2 cellular contexts compared by ENCODE assay signal in the genomic region with DNA sequence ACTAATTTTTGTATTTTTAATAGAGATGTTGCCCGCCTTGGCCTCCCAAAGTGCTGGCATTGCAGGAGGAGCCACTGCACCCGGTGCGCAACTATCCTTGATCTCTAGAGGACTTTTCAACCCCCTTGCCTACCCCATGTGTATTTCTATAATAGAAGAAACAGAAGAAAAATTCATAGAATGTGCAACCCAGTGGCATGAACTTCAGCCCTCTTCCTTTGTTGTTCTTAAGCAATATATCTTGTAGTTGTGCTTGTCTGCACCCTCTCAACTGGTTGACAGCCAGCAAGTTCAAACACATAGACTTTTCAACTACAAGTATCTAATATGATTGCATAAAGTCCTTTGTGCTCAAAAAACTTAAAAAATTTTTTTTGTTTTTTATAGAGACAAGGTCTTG.
TF ChIP-seq lines count a peak whose summit lies in the region.

No MANE protein-coding gene starts in this region.

TF ChIP-seq in HepG2, 621 proteins besides CTCF, POLR2A, EP300 and RAD21 (continues in another document):
- TF ChIP-seq RARA (CRISPR knock-in tag; IDR thresholded peaks at IDR 0.05) (peak; percentile 64), BORCS8-MEF2B (CRISPR knock-in tag; IDR thresholded peaks at IDR 0.05) (no peak), SOX13 (IDR thresholded peaks at IDR 0.05) (no peak; the same call in 1 of the 2 replicates), SOX13 (CRISPR knock-in tag; conservative IDR thresholded peaks at IDR 0.05 in 1 of 2, IDR thresholded peaks at IDR 0.05 in 1 of 2) (peak in 1 of 2 experiments; percentile 83; a peak in 2 of 4 replicates), SAP130 (CRISPR knock-in tag; IDR thresholded peaks at IDR 0.05; ENCODE audit: low read depth) (0 out of 2 replicates have a peak, but pooled peaks have one; percentile 16), SOX6 (IDR thresholded peaks at IDR 0.05) (no peak), SOX6 (CRISPR knock-in tag; IDR thresholded peaks at IDR 0.05) (0 out of 2 replicates have a peak, but pooled peaks have one; percentile 15), TCF7 (IDR thresholded peaks at IDR 0.05; ENCODE audit: low read depth) (0 out of 2 replicates have a peak, but pooled peaks have one; percentile 34), KDM5B (CRISPR knock-in tag; IDR thresholded peaks at IDR 0.05; ENCODE audit: borderline replicate concordance) (peak; percentile 45; the same call in 1 of the 2 replicates), CBX5 (CRISPR knock-in tag; IDR thresholded peaks at IDR 0.05; ENCODE audit: borderline replicate concordance) (no peak), E2F1 (CRISPR knock-in tag; IDR thresholded peaks at IDR 0.05) (0 out of 2 replicates have a peak, but pooled peaks have one; percentile 20), CEBPG (CRISPR knock-in tag; IDR thresholded peaks at IDR 0.05) (peak; percentile 80), ASH2L (IDR thresholded peaks at IDR 0.05; ENCODE audit: insufficient read length, low read depth, low read length) (peak; percentile 44), TBL1XR1 (IDR thresholded peaks at IDR 0.05; ENCODE audit: borderline replicate concordance, low read length, partially characterized antibody) (peak; percentile 37), ZNF501 (CRISPR knock-in tag; IDR thresholded peaks at IDR 0.05) (0 out of 2 replicates have a peak, but pooled peaks have one; percentile 1), BCL6 (CRISPR knock-in tag; IDR thresholded peaks at IDR 0.05) (peak; percentile 88), NCOA2 (CRISPR knock-in tag; IDR thresholded peaks at IDR 0.05) (peak; percentile 18; the same call in 1 of the 2 replicates), SP5 (CRISPR knock-in tag; IDR thresholded peaks at IDR 0.05; ENCODE audit: borderline replicate concordance, low read depth) (no peak), ZNF710 (CRISPR knock-in tag; IDR thresholded peaks at IDR 0.05; ENCODE audit: borderline replicate concordance) (peak; percentile 49; the same call in 1 of the 2 replicates), DPF2 (CRISPR knock-in tag; IDR thresholded peaks at IDR 0.05; ENCODE audit: borderline replicate concordance, low read depth) (0 out of 2 replicates have a peak, but pooled peaks have one; percentile 44), SOX5 (CRISPR knock-in tag; IDR thresholded peaks at IDR 0.05; ENCODE audit: borderline replicate concordance) (peak; percentile 31; the same call in 1 of the 2 replicates), ELF4 (CRISPR knock-in tag; IDR thresholded peaks at IDR 0.05; ENCODE audit: borderline replicate concordance) (0 out of 2 replicates have a peak, but pooled peaks have one; percentile 7), ZNF124 (CRISPR knock-in tag; IDR thresholded peaks at IDR 0.05) (0 out of 2 replicates have a peak, but pooled peaks have one; percentile 4), ZNF703 (CRISPR knock-in tag; IDR thresholded peaks at IDR 0.05; ENCODE audit: borderline replicate concordance) (no peak)
- TF ChIP-seq, protein P1, sequence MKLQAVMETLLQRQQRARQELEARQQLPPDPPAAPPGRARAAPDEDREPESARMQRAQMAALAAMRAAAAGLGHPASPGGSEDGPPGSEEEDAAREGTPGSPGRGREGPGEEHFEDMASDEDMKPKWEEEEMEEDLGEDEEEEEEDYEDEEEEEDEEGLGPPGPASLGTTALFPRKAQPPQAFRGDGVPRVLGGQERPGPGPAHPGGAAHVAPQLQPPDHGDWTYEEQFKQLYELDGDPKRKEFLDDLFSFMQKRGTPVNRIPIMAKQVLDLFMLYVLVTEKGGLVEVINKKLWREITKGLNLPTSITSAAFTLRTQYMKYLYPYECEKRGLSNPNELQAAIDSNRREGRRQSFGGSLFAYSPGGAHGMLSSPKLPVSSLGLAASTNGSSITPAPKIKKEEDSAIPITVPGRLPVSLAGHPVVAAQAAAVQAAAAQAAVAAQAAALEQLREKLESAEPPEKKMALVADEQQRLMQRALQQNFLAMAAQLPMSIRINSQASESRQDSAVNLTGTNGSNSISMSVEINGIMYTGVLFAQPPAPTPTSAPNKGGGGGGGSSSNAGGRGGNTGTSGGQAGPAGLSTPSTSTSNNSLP (IDR thresholded peaks at IDR 0.05; ENCODE audit: low read depth, low read length), result 0 out of 2 replicates have a peak, but pooled peaks have one; percentile 12

TF ChIP-seq in WTC11, 78 proteins besides CTCF, POLR2A, EP300 and RAD21:
- TF ChIP-seq MXD4 (CRISPR knock-in tag; IDR thresholded peaks at IDR 0.05; ENCODE audit: borderline replicate concordance) (no peak), MAX (CRISPR knock-in tag; IDR thresholded peaks at IDR 0.05) (no peak), ZNF263 (CRISPR knock-in tag; IDR thresholded peaks at IDR 0.05; ENCODE audit: low read depth) (no peak), ZNF425 (CRISPR knock-in tag; conservative IDR thresholded peaks at IDR 0.05) (no peak), ZNF317 (CRISPR knock-in tag; IDR thresholded peaks at IDR 0.05; ENCODE audit: borderline replicate concordance, low read depth) (no peak), HMGXB4 (CRISPR knock-in tag; IDR thresholded peaks at IDR 0.05) (no peak), E2F1 (CRISPR knock-in tag; IDR thresholded peaks at IDR 0.05) (no peak), CREM (CRISPR knock-in tag; IDR thresholded peaks at IDR 0.05) (no peak), OVOL2 (CRISPR knock-in tag; IDR thresholded peaks at IDR 0.05; ENCODE audit: borderline replicate concordance) (no peak), AR (CRISPR knock-in tag; IDR thresholded peaks at IDR 0.05) (no peak), KAT7 (CRISPR knock-in tag; IDR thresholded peaks at IDR 0.05; ENCODE audit: borderline replicate concordance) (no peak), RELA (CRISPR knock-in tag; IDR thresholded peaks at IDR 0.05; ENCODE audit: borderline replicate concordance) (no peak), NR1H2 (CRISPR knock-in tag; IDR thresholded peaks at IDR 0.05) (no peak)
- TF ChIP-seq, protein P2, sequence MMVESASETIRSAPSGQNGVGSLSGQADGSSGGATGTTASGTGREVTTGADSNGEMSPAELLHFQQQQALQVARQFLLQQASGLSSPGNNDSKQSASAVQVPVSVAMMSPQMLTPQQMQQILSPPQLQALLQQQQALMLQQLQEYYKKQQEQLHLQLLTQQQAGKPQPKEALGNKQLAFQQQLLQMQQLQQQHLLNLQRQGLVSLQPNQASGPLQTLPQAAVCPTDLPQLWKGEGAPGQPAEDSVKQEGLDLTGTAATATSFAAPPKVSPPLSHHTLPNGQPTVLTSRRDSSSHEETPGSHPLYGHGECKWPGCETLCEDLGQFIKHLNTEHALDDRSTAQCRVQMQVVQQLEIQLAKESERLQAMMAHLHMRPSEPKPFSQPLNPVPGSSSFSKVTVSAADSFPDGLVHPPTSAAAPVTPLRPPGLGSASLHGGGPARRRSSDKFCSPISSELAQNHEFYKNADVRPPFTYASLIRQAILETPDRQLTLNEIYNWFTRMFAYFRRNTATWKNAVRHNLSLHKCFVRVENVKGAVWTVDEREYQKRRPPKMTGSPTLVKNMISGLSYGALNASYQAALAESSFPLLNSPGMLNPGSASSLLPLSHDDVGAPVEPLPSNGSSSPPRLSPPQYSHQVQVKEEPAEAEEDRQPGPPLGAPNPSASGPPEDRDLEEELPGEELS (CRISPR knock-in tag; IDR thresholded peaks at IDR 0.05), result no peak
- TF ChIP-seq, protein P3, sequence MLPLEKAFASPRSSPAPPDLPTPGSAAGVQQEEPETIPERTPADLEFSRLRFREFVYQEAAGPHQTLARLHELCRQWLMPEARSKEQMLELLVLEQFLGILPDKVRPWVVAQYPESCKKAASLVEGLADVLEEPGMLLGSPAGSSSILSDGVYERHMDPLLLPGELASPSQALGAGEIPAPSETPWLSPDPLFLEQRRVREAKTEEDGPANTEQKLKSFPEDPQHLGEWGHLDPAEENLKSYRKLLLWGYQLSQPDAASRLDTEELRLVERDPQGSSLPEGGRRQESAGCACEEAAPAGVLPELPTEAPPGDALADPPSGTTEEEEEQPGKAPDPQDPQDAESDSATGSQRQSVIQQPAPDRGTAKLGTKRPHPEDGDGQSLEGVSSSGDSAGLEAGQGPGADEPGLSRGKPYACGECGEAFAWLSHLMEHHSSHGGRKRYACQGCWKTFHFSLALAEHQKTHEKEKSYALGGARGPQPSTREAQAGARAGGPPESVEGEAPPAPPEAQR (CRISPR knock-in tag; IDR thresholded peaks at IDR 0.05), result no peak
- TF ChIP-seq, protein P4, sequence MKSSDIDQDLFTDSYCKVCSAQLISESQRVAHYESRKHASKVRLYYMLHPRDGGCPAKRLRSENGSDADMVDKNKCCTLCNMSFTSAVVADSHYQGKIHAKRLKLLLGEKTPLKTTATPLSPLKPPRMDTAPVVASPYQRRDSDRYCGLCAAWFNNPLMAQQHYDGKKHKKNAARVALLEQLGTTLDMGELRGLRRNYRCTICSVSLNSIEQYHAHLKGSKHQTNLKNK (CRISPR knock-in tag; IDR thresholded peaks at IDR 0.05), result no peak
- TF ChIP-seq, protein P5, sequence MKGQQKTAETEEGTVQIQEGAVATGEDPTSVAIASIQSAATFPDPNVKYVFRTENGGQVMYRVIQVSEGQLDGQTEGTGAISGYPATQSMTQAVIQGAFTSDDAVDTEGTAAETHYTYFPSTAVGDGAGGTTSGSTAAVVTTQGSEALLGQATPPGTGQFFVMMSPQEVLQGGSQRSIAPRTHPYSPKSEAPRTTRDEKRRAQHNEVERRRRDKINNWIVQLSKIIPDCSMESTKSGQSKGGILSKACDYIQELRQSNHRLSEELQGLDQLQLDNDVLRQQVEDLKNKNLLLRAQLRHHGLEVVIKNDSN (CRISPR knock-in tag; IDR thresholded peaks at IDR 0.05), result no peak
